In genomic region chr7:101112233-101112632, GRCh38 we compare ENCODE assay signal across 1 cellular context.
TF ChIP-seq lines count a peak whose summit lies in the region.

No MANE protein-coding gene starts in this region.

TF ChIP-seq in PFSK-1, 5 proteins besides CTCF, POLR2A, EP300 and RAD21 (continued from another document):
- 0 out of 4 replicates have a peak, but pooled peaks of 1 of the 2 experiments have one; percentile 16 for TF ChIP-seq REST (IDR thresholded peaks at IDR 0.05; ENCODE audit: insufficient read depth in 1 of 2, low read depth in 2 of 2, low read length in 2 of 2)
